Comparison of ENCODE assay signal across 20 cellular contexts in genomic region chr6:49563006-49563886, GRCh38. TPM values are rescaled to one million over a fixed set of nuclear protein-coding genes. Genes with fewer than 3 reads are reported as not detected.
"Had no signal": no experiment of that assay in that cellular context is flagged by ENCODE, and none has a peak within 500 bp of the region (broad histone marks: within the 10 kb centered on the region; RNA-seq: fewer than 3 reads in every experiment).

No MANE protein-coding gene starts in this region.

- H3K9me3 ChIP-seq: prostate gland, transverse colon had no signal

- H3K9me3 Mint-ChIP-seq: activated CD4-positive, alpha-beta T cell treated with anti-CD3 and anti-CD28 coated beads, Interleukin-2, amount 10 ng/mL, durations not matched to agents 7 days and 5 days; activated T-cell treated with anti-CD3 and anti-CD28 coated beads, Interleukin-2, amount 50 U/mL, for 72 hours; immature natural killer cell; T-helper 2 cell treated with Interferon-gamma antibody and Interleukin-4, amounts not matched to agents 5 μg/mL and 100 μg/mL, for 36 hours had no signal

- H3K4me1 Mint-ChIP-seq: activated CD4-positive, alpha-beta T cell treated with anti-CD3 and anti-CD28 coated beads, Interleukin-2, amount 10 ng/mL, durations not matched to agents 7 days and 5 days; immature natural killer cell had no signal

- ATAC-seq: activated T-cell treated with anti-CD3 and anti-CD28 coated beads, Interleukin-2, amount 50 U/mL, for 72 hours; heart right ventricle; left ventricle myocardium superior; right cardiac atrium had no signal

- H3K36me3 Mint-ChIP-seq: immature natural killer cell had no signal

- H3K27me3 ChIP-seq: transverse colon had no signal

- H3K4me3 Mint-ChIP-seq: activated CD4-positive, alpha-beta T cell treated with anti-CD3 and anti-CD28 coated beads, Interleukin-2, amount 10 ng/mL, durations not matched to agents 7 days and 5 days; activated T-cell treated with anti-CD3 and anti-CD28 coated beads, Interleukin-2, amount 50 U/mL, for 72 hours; immature natural killer cell; stimulated activated naive CD8-positive, alpha-beta T cell treated with anti-CD3 and anti-CD28 coated beads, Interleukin-15, Interleukin-2, amounts not matched to agents 100 ng/mL and 50 ng/mL, for 24 hours; T-helper 2 cell treated with Interferon-gamma antibody and Interleukin-4, amounts not matched to agents 5 μg/mL and 100 μg/mL, for 36 hours had no signal

- H3K4me1 ChIP-seq: esophagus muscularis mucosa, prostate gland, transverse colon had no signal

- H3K36me3 ChIP-seq: esophagus muscularis mucosa, heart right ventricle, prostate gland, transverse colon had no signal

- H3K4me3 ChIP-seq: esophagus muscularis mucosa, heart right ventricle, prostate gland, skin epidermis, transverse colon had no signal

- DNase-seq: activated CD4-positive, alpha-beta T cell treated with anti-CD3 and anti-CD28 coated beads, Interleukin-2, amount 10 ng/mL, durations not matched to agents 7 days and 5 days; activated CD8-positive, alpha-beta memory T cell treated with anti-CD3 and anti-CD28 coated beads, Interleukin-2, amount 50 U/mL, for 48 hours; activated effector memory CD4-positive, alpha-beta T cell treated with anti-CD3 and anti-CD28 coated beads, Interleukin-2, amount 50 U/mL, for 16 hours; activated naive CD4-positive, alpha-beta T cell treated with anti-CD3 and anti-CD28 coated beads, Interleukin-2, amount 50 U/mL, for 16 hours; activated T-cell treated with anti-CD3 and anti-CD28 coated beads, Interleukin-2, amount 50 U/mL, for 72 hours; aorta; cerebellar nuclear complex; effector CD4-positive, alpha-beta T cell; heart right ventricle; immature natural killer cell; left ventricle myocardium superior; transverse colon had no signal

- H3K27ac ChIP-seq: esophagus muscularis mucosa, heart right ventricle, prostate gland, skin epidermis, transverse colon had no signal

- H3K27ac Mint-ChIP-seq: activated CD4-positive, alpha-beta T cell treated with anti-CD3 and anti-CD28 coated beads, Interleukin-2, amount 10 ng/mL, durations not matched to agents 7 days and 5 days; activated T-cell treated with anti-CD3 and anti-CD28 coated beads, Interleukin-2, amount 50 U/mL, for 72 hours; immature natural killer cell; stimulated activated naive CD8-positive, alpha-beta T cell treated with anti-CD3 and anti-CD28 coated beads, Interleukin-15, Interleukin-2, amounts not matched to agents 100 ng/mL and 50 ng/mL, for 24 hours; T-helper 2 cell treated with Interferon-gamma antibody and Interleukin-4, amounts not matched to agents 5 μg/mL and 100 μg/mL, for 36 hours had no signal

RNA-seq across cellular contexts. Expression of gene C6orf141, which starts 12.8 kb away (rescaled TPM):
- total RNA-seq: osteocyte had no signal
- polyA plus RNA-seq: aorta, immature natural killer cell, neural cell had no signal
